Comparison of ENCODE assay signal across 6 cellular contexts in the genomic region with DNA sequence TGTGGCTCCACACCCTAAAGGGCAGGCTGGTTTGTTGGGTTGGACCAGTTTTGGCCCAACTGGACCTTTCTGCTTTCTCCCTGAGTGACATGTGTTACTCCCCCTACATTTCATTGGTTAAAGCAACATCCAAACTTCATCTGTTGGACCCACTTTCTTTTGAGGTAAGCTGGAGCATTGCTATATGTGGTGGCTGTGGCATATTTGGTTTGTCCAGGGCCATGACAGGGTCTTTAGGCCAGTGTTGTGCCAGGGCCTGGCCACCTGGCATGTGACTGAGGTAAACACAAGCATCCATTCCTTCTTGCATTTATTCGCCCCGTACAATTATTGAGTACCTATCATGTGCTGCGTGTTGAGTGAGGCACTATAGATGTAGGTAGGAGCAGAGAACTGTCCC. TPM values are rescaled to one million over a fixed set of nuclear protein-coding genes. Genes with fewer than 3 reads are reported as not detected.
"Had no signal": no experiment of that assay in that cellular context is flagged by ENCODE, and none has a peak within 500 bp of the region (broad histone marks: within the 10 kb centered on the region; RNA-seq: fewer than 3 reads in every experiment).

No MANE protein-coding gene starts in this region.

- H3K4me1 Mint-ChIP-seq: GM23338 had no signal

- H3K27ac Mint-ChIP-seq: GM23338, H9 had no signal

- H3K4me3 Mint-ChIP-seq: GM23338, H9 had no signal

- ATAC-seq: GM23338 had no signal

- H3K9me3 Mint-ChIP-seq: GM23338 had no signal

- DNase-seq: H9, HCEC 1CT, IMR-90 had no signal

- H3K4me3 ChIP-seq: GM23338 had no signal

RNA-seq across cellular contexts. Expression of gene MARCO, which starts 36.8 kb away (rescaled TPM):
- total RNA-seq: GM23338, H1, H9, HT-29, IMR-90 had no signal
- polyA plus RNA-seq: GM23338, H1, IMR-90 had no signal

RNA-seq across cellular contexts. Expression of gene EN1, which starts 57.8 kb away (rescaled TPM):
- total RNA-seq: H1, H9, HT-29, IMR-90 had no signal
- polyA plus RNA-seq: H1, IMR-90 had no signal
